1 cellular context compared by ENCODE assay signal in genomic region chr11:3165916-3166267, GRCh38.
TF ChIP-seq lines count a peak whose summit lies in the region.

No MANE protein-coding gene starts in this region.

TF ChIP-seq in GM23338, 12 proteins besides CTCF, POLR2A, EP300 and RAD21 (continued from another document):
- TF ChIP-seq ZNF462 (CRISPR knock-in tag; IDR thresholded peaks at IDR 0.05) (no peak), EZH2 (IDR thresholded peaks at IDR 0.05; ENCODE audit: low read depth, unreplicated experiment) (no peak), STAT1 (IDR thresholded peaks at IDR 0.05; ENCODE audit: unreplicated experiment) (no peak), CREB1 (CRISPR knock-in tag; IDR thresholded peaks at IDR 0.05; ENCODE audit: low read depth) (no peak), EZH2phosphoT487 (IDR thresholded peaks at IDR 0.05; ENCODE audit: unreplicated experiment) (no peak)
